Comparison of ENCODE assay signal across 1 cellular context in the genomic region with DNA sequence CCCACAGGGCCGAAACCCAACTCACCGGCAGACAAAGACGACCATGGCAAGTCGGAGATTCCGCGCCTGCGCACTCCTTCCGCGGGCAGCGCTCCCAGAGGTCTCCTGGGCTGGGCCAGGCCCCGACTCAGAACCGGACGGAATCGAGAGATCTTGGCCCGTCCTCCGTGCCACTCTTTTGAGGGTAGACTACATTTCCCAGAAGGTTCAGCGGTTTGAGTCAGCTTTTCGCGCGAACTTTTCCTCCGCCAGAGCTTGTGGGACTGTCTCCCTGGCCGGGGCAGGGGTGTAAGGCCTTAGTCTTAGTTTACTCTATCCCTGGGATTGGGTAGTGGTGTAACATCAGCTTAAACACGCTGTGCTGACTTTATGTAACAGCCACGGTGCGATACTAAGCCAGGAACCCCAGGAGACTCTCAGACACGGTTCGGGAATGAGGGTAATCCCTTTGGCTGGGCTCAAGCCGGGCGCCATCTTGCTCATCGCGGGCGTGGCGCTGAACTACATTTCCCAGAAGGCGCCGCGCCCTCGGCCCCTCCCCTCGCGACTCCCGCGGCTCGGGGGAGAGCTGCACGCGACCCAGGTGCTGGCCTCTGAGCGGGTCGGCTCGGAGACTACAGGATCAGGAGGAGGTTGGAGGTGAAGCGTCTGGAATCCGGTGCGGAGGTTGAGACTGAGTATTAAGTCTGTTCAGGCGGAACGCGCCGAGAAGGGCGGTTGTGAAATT.
TF ChIP-seq lines count a peak whose summit lies in the region.

ZNF260 (minus strand) TSS at position 78 of the 727 bp plus-strand sequence. CDS start 13,033 bp downstream, outside the sequence.

TF ChIP-seq in liver, 16 proteins besides CTCF, POLR2A, EP300 and RAD21 (continued from another document):
- TF ChIP-seq HNF4A (conservative IDR thresholded peaks at IDR 0.05) (peak; percentile 13 to 28), YY1 (IDR thresholded peaks at IDR 0.05) (peak; percentile 99)
